20 cellular contexts compared by ENCODE assay signal in genomic region chr11:653146-653545, GRCh38. TPM values are rescaled to one million over a fixed set of nuclear protein-coding genes. Genes with fewer than 3 reads are reported as not detected.
"Had no signal": no experiment of that assay in that cellular context is flagged by ENCODE, and none has a peak within 500 bp of the region (broad histone marks: within the 10 kb centered on the region; RNA-seq: fewer than 3 reads in every experiment).

No MANE protein-coding gene starts in this region.

RNA-seq across cellular contexts. Expression of gene SCT, which starts 26.2 kb away (rescaled TPM):
- total RNA-seq: activated B cell treated with CpG ODN at 0.5 μM for 24 hours; activated CD4-positive, alpha-beta memory T cell treated with anti-CD3 and anti-CD28 coated beads for 36 hours; activated CD4-positive, alpha-beta T cell treated with anti-CD3 and anti-CD28 coated beads, Interleukin-2, amount 10 ng/mL, durations not matched to agents 24 days and 14 days; activated CD8-positive, alpha-beta memory T cell treated with anti-CD3 and anti-CD28 coated beads for 36 hours; activated CD8-positive, alpha-beta T cell treated with anti-CD3 and anti-CD28 coated beads for 36 hours; activated naive CD4-positive, alpha-beta T cell treated with anti-CD3 and anti-CD28 coated beads for 36 hours; activated naive CD4-positive, alpha-beta T cell treated with anti-CD3 and anti-CD28 coated beads, Interleukin-2, amount 50 U/mL, for 72 hours; activated naive CD8-positive, alpha-beta T cell treated with anti-CD3 and anti-CD28 coated beads for 36 hours; activated T-cell treated with anti-CD3 and anti-CD28 coated beads, Interleukin-2, amount 50 U/mL, for 4 hours; activated T-cell treated with anti-CD3 and anti-CD28 coated beads, Interleukin-2, amount 50 U/mL, for 72 hours; activated T-helper 1 cell treated with anti-CD3 and anti-CD28 coated beads, Interleukin-12 subunit alpha, Interleukin-12 subunit beta, Interleukin-2, Interleukin-4 antibody, amounts not matched to agents 30 ng/mL and 10 ng/mL and 1 ng/mL, durations not matched to agents 14 hours and 24 hours and 36 hours; activated T-helper 17 cell treated with anti-CD3 and anti-CD28 coated beads, Interleukin-2, amount 50 U/mL, for 72 hours; adrenal gland; aorta; body of pancreas; breast epithelium; cardiac septum; cerebellum; T-helper 2 cell treated with Interferon-gamma antibody and Interleukin-4, amounts not matched to agents 100 ng/mL and 5 ng/mL, for 36 hours had no signal

RNA-seq across cellular contexts. Expression of gene CDHR5, which starts 28.4 kb away (rescaled TPM):
- total RNA-seq: activated B cell treated with CpG ODN at 0.5 μM for 24 hours; activated CD4-positive, alpha-beta memory T cell treated with anti-CD3 and anti-CD28 coated beads for 36 hours; activated CD4-positive, alpha-beta T cell treated with anti-CD3 and anti-CD28 coated beads, Interleukin-2, amount 10 ng/mL, durations not matched to agents 24 days and 14 days; activated CD8-positive, alpha-beta memory T cell treated with anti-CD3 and anti-CD28 coated beads for 36 hours; activated CD8-positive, alpha-beta T cell treated with anti-CD3 and anti-CD28 coated beads for 36 hours; activated naive CD4-positive, alpha-beta T cell treated with anti-CD3 and anti-CD28 coated beads for 36 hours; activated naive CD4-positive, alpha-beta T cell treated with anti-CD3 and anti-CD28 coated beads, Interleukin-2, amount 50 U/mL, for 72 hours; activated naive CD8-positive, alpha-beta T cell treated with anti-CD3 and anti-CD28 coated beads for 36 hours; activated T-cell treated with anti-CD3 and anti-CD28 coated beads, Interleukin-2, amount 50 U/mL, for 4 hours; activated T-helper 1 cell treated with anti-CD3 and anti-CD28 coated beads, Interleukin-12 subunit alpha, Interleukin-12 subunit beta, Interleukin-2, Interleukin-4 antibody, amounts not matched to agents 30 ng/mL and 10 ng/mL and 1 ng/mL, durations not matched to agents 14 hours and 24 hours and 36 hours; activated T-helper 17 cell treated with anti-CD3 and anti-CD28 coated beads, Interleukin-2, amount 50 U/mL, for 72 hours; aorta; astrocyte; cardiac septum had no signal
